In the genomic region with DNA sequence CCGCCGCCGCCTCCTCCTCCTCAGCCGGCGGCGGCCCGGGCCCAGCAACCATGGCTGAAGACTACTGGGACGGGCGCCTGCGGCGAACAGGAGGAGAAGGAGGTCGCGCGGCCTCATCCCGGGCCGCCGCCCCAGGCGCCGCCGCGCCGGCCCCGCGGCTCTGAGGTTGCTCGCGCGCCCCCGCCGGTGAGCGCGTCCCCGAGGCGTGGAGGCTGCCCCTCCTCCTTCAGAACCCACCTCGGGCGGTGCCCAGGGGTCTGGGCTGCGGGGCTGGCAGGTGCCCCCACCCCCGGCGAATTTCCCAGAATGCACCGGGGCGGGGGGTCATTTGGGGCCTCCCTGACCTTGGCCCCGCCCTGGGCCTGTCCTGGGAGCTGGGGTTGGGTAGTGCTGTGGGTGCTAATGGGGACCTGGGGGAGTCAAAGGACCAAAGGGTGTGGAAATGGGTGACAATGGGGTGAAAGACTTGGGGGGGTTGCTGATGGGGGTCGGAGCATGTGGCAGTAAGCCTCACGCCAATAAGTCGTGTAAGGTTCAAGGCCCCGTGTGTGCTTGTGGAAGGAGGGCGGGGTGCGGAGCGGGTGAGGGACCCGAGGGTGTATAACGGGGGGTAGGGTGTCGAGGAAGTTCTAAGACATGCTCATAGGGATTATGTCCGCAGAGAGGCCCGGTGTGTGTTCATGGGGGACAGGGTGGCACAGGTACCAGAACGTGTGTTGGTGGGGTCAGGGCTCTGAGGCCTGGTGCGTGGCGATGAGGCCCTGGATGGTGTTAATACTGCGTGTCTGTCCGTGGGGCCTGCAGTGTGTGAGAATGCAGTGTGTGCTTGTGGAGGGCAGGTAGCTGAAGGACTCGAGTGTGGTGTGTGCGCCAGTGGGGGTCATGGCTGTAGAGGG, we compare ENCODE assay signal across 8 cellular contexts. TPM values are rescaled to one million over a fixed set of nuclear protein-coding genes. Genes with fewer than 3 reads are reported as not detected.
A peak's percentile ranks its signal among the peaks of the same experiment; 100 is the strongest.
DNase-seq lines count a peak whose midpoint lies in the region; ATAC-seq and TF ChIP-seq lines count a peak whose summit lies in the region.

No MANE protein-coding gene starts in this region.

- DNase-seq in NOMO-1 (lab: John Stamatoyannopoulos, UW; ENCODE audit: unreplicated experiment in 2 of 2) (peak; percentile 6 to 9), NOMO-1 treated with dmso at 0.1 percent for 144 hours (lab: John Stamatoyannopoulos, UW; ENCODE audit: unreplicated experiment) (no peak), T-helper 17 cell (peak; percentile 27 to 34 (median 34)), brain microvascular endothelial cell (no peak), kidney epithelial cell (ENCODE audit: low read depth) (no peak), GM19240 (ENCODE audit: insufficient read length, low spot score) (no peak)
- DNase-seq in stimulated activated CD4-positive, alpha-beta T cell treated with anti-CD3 and anti-CD28 coated beads, Interleukin-4, amount 100 ng/mL, for 1 hour: peak; percentile 54

- H3K27ac Mint-ChIP-seq in T-helper 17 cell: peak overlapping the region; percentile 97

- TF ChIP-seq CTCF in brain microvascular endothelial cell (IDR thresholded peaks at IDR 0.05; ENCODE audit: low read depth, low read length, missing control alignments) (no peak), kidney epithelial cell (IDR thresholded peaks at IDR 0.05; ENCODE audit: insufficient read depth, low read length, poor library complexity, severe bottlenecking) (no peak)

- H3K4me3 Mint-ChIP-seq in T-helper 17 cell: peak overlapping the region; percentile 93

- H3K27me3 ChIP-seq in brain microvascular endothelial cell (replicated peaks) (no peaks in the 10 kb centered on the region), kidney epithelial cell (ENCODE audit: control insufficient read depth, insufficient read depth, low read length) (no peaks in the 10 kb centered on the region)

- peak overlapping the region; percentile 98 for H3K27ac ChIP-seq in brain microvascular endothelial cell

- peaks cover 38% of the 10 kb centered on the region for H3K36me3 ChIP-seq in brain microvascular endothelial cell (replicated peaks)
- H3K36me3 ChIP-seq in kidney epithelial cell (ENCODE audit: control insufficient read depth, insufficient read depth, low read length): peaks cover 4% of the 10 kb centered on the region

- ATAC-seq in T-helper 17 cell (no peak), GM21367 (IDR thresholded peaks at IDR 0.05; ENCODE audit: unreplicated experiment) (no peak)

- H3K36me3 Mint-ChIP-seq in T-helper 17 cell (ENCODE audit: low read depth): peaks cover 4% of the 10 kb centered on the region

- H3K27me3 Mint-ChIP-seq in T-helper 17 cell: no peaks in the 10 kb centered on the region

- no peaks in the 10 kb centered on the region for H3K9me3 ChIP-seq in T-helper 17 cell (ENCODE audit: control insufficient read depth, low read length, poor library complexity, severe bottlenecking)

- H3K4me1 Mint-ChIP-seq in T-helper 17 cell: peaks cover 41% of the 10 kb centered on the region

- in situ Hi-C loops in brain microvascular endothelial cell (cut with HindIII; ENCODE audit: low pct_ligation_motif_present, low sequenced_read_pairs): no loop called here

- H3K4me3 ChIP-seq in brain microvascular endothelial cell (ENCODE audit: low read depth, low read length) (peak overlapping the region; percentile 74), kidney epithelial cell (ENCODE audit: low read depth, low read length) (peak overlapping the region; percentile 73)

RNA-seq across cellular contexts. Expression of gene CDK16, which starts 0.7 kb away (rescaled TPM):
- total RNA-seq in T-helper 17 cell (100 to 1,000 TPM; 123 to 145 TPM), kidney epithelial cell (107 and 120 TPM in 2 replicates)

RNA-seq across cellular contexts. Expression of gene USP11, which starts 13.6 kb away (rescaled TPM):
- total RNA-seq in T-helper 17 cell: 10 to 100 TPM; 42.0 to 42.9 TPM
- total RNA-seq in kidney epithelial cell: 49.1 and 57.9 TPM in 2 replicates

RNA-seq across cellular contexts. Expression of gene UBA1, which starts 25.5 kb away (rescaled TPM):
- total RNA-seq in T-helper 17 cell: 100 to 1,000 TPM; 109 to 112 TPM
- total RNA-seq in kidney epithelial cell: 170 and 199 TPM in 2 replicates

Comparison
In these comparisons a context has a peak if more than half of its experiments do, and no peak if none do; other contexts are left out.
1. DNase-seq: peak in NOMO-1 (2 of 2), T-helper 17 cell (3 of 3) and stimulated activated CD4-positive, alpha-beta T cell treated with anti-CD3 and anti-CD28 coated beads, Interleukin-4, amount 100 ng/mL, for 1 hour (single experiment); none in NOMO-1 treated with dmso at 0.1 percent for 144 hours (single experiment), brain microvascular endothelial cell (single experiment), kidney epithelial cell (single experiment) and GM19240 (single experiment).